16 cellular contexts compared by ENCODE assay signal in genomic region chr11:131609921-131610320, GRCh38.
"Had no signal": no experiment of that assay in that cellular context is flagged by ENCODE, and none has a peak within 500 bp of the region (broad histone marks: within the 10 kb centered on the region; RNA-seq: fewer than 3 reads in every experiment).

No MANE protein-coding gene starts in this region.

- H3K27me3 Mint-ChIP-seq: activated CD4-positive, alpha-beta memory T cell treated with anti-CD3 and anti-CD28 coated beads for 36 hours had no signal

- DNase-seq: activated CD4-positive, alpha-beta memory T cell treated with anti-CD3 and anti-CD28 coated beads for 36 hours; activated CD4-positive, alpha-beta T cell treated with anti-CD3 and anti-CD28 coated beads for 1 hour; activated effector memory CD4-positive, alpha-beta T cell treated with anti-CD3 and anti-CD28 coated beads, Interleukin-2, amount 50 U/mL, for 16 hours; activated T-cell treated with anti-CD3 and anti-CD28 coated beads, Interleukin-2, amount 50 U/mL, for 4 hours; effector memory CD4-positive, alpha-beta T cell; immature natural killer cell; left cardiac atrium; mucosa of descending colon; stimulated activated CD4-positive, alpha-beta T cell treated with anti-CD3 and anti-CD28 coated beads, Interleukin-4, amount 100 ng/mL, for 1 hour; stimulated activated CD8-positive, alpha-beta memory T cell treated with anti-CD3 and anti-CD28 coated beads, Interleukin-4, amount 100 ng/mL, for 48 hours; stimulated activated naive CD8-positive, alpha-beta T cell treated with anti-CD3 and anti-CD28 coated beads, Interleukin-15, Interleukin-2, amounts not matched to agents 100 U/mL and 50 U/mL, for 24 hours; SW 1271 had no signal

- H3K4me1 Mint-ChIP-seq: immature natural killer cell had no signal

- H3K4me3 Mint-ChIP-seq: activated CD4-positive, alpha-beta memory T cell treated with anti-CD3 and anti-CD28 coated beads for 36 hours; activated T-cell treated with anti-CD3 and anti-CD28 coated beads, Interleukin-2, amount 50 U/mL, for 4 hours; immature natural killer cell; natural killer cell treated with Interleukin-12 subunit alpha and Interleukin-12 subunit beta and Interleukin-15 and Interleukin-18, amount 100 ng/mL, for 72 hours had no signal

- H3K36me3 Mint-ChIP-seq: activated CD4-positive, alpha-beta memory T cell treated with anti-CD3 and anti-CD28 coated beads for 36 hours; immature natural killer cell; natural killer cell treated with Interleukin-12 subunit alpha and Interleukin-12 subunit beta and Interleukin-15 and Interleukin-18, amount 100 ng/mL, for 72 hours had no signal

- H3K27ac Mint-ChIP-seq: activated CD4-positive, alpha-beta memory T cell treated with anti-CD3 and anti-CD28 coated beads for 36 hours; activated naive CD4-positive, alpha-beta T cell treated with anti-CD3 and anti-CD28 coated beads, Interleukin-2, amount 50 U/mL, for 72 hours; immature natural killer cell; natural killer cell treated with Interleukin-12 subunit alpha and Interleukin-12 subunit beta and Interleukin-15 and Interleukin-18, amount 100 ng/mL, for 72 hours had no signal

- H3K27ac ChIP-seq: coronary artery, epithelial cell of prostate had no signal

- H3K4me3 ChIP-seq: coronary artery, mucosa of descending colon had no signal

- H3K9me3 ChIP-seq: mucosa of descending colon had no signal
